Comparison of ENCODE assay signal across 10 cellular contexts in the genomic region with DNA sequence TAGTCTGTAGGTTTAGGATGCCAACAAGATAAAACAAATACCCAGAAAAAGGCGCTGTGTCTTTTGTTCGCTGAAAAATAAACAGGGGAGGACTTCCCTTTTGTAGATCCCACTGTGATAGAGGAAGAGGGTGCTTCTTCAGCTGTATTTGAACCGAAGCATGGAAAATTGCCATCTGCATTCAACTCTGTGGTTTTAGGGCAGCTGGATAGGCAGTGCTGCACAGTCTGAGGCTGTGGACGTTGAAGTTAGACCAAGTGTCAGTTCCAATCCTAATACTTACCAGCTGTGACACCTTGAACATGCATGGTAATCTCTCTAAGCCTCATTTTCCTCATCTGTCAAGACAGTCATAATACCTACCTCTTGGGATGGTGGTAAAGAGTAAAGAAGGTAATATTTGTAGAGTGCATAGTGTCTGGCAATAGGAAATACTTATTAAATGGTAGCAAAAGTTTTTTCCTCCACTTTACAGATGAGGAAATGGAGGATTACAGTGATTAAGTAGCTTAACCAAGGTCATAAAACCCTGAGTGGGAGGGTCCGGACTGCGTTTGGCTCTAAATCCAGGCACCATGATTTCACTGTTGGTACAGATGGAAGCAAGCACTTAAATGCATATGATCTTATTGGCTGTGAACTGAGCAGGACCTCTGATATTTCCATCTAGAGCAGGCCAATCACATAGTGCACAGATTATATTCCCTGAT. TPM values are rescaled to one million over a fixed set of nuclear protein-coding genes. Genes with fewer than 3 reads are reported as not detected.
DNase-seq lines count a peak whose midpoint lies in the region; ATAC-seq and TF ChIP-seq lines count a peak whose summit lies in the region.
"Had no signal": no experiment of that assay in that cellular context is flagged by ENCODE, and none has a peak within 500 bp of the region (broad histone marks: within the 10 kb centered on the region; RNA-seq: fewer than 3 reads in every experiment).

No MANE protein-coding gene starts in this region.

- H3K79me2 ChIP-seq in mammary epithelial cell (ENCODE audit: insufficient read depth, low read length) = peaks cover 2% of the 10 kb centered on the region

- H3K27me3 ChIP-seq in mammary epithelial cell (ENCODE audit: insufficient read depth, low read length) (no peaks in the 10 kb centered on the region), skeletal muscle satellite cell (ENCODE audit: control insufficient read depth, insufficient read depth, low read length) (no peaks in the 10 kb centered on the region)
- H3K27me3 ChIP-seq: vagina had no signal

- dilution Hi-C loops in mammary epithelial cell (cut with HindIII; ENCODE audit: low sequenced_read_pairs) = no loop called here

- DNase-seq in NCI-H2171 treated with DMSO at 0.1 percent for 48 hours (lab: John Stamatoyannopoulos, UW) = peak; percentile 8
- DNase-seq in NCI-H2171 (lab: John Stamatoyannopoulos, UW) = no peak
- peak; percentile 77 for DNase-seq in NCI-H2107 treated with DMSO at 0.1 percent for 48 hours (lab: John Stamatoyannopoulos, UW; ENCODE audit: unreplicated experiment)
- DNase-seq in mammary epithelial cell = no peak
- no peak for DNase-seq in activated CD8-positive, alpha-beta memory T cell treated with anti-CD3 and anti-CD28 coated beads for 24 hours
- DNase-seq: Karpas-422 had no signal

- H4K20me1 ChIP-seq in mammary epithelial cell (ENCODE audit: insufficient read depth, low read length) = no peaks in the 10 kb centered on the region

- H3K36me3 ChIP-seq in mammary epithelial cell (ENCODE audit: insufficient read depth, low read length) (no peaks in the 10 kb centered on the region), skeletal muscle satellite cell (ENCODE audit: insufficient read depth, low read length) (no peaks in the 10 kb centered on the region)
- H3K36me3 ChIP-seq: vagina had no signal

- ATAC-seq in HG03175 (IDR thresholded peaks at IDR 0.05; ENCODE audit: unreplicated experiment) (no peak), HG02610 (IDR thresholded peaks at IDR 0.05; ENCODE audit: unreplicated experiment) (no peak)

- intact Hi-C loops in mammary epithelial cell (cut with micrococcal nuclease) = no loop called here

- H3K4me2 ChIP-seq in mammary epithelial cell (ENCODE audit: insufficient read depth, low read depth, low read length) = no peak overlapping the region
- no peak overlapping the region for H3K4me2 ChIP-seq in skeletal muscle satellite cell (ENCODE audit: low read length)

- WGBS in mammary epithelial cell (ENCODE audit: low coverage, missing lambda C conversion rate) = 98% methylated on average over 6 of the region's 6 CpGs

- no peak overlapping the region for H3K9ac ChIP-seq in mammary epithelial cell (ENCODE audit: insufficient read depth, low read length)
- peak overlapping the region; percentile 6 for H3K9ac ChIP-seq in skeletal muscle satellite cell (ENCODE audit: low read depth, low read length)

- H3K4me3 ChIP-seq in mammary epithelial cell (replicated peaks in 1 of 3; ENCODE audit: insufficient read depth in 1 of 3, low read depth in 2 of 3, low read length in 3 of 3) (no peak overlapping the region), skeletal muscle satellite cell (ENCODE audit: low read length) (no peak overlapping the region)
- H3K4me3 ChIP-seq: vagina had no signal

- peak overlapping the region; percentile 99 for H3K27ac ChIP-seq in mammary epithelial cell (ENCODE audit: insufficient read depth, low read depth, low read length)
- H3K27ac ChIP-seq: vagina had no signal

- TF ChIP-seq CTCF in mammary epithelial cell (conservative IDR thresholded peaks at IDR 0.05 in 1 of 2, IDR thresholded peaks at IDR 0.05 in 1 of 2; ENCODE audit: extremely low read depth in 1 of 2, insufficient read depth in 1 of 2, low read depth in 1 of 2, low read length in 2 of 2) = no peak

- H3K9me3 ChIP-seq in mammary epithelial cell (replicated peaks; ENCODE audit: insufficient read depth, low read length) (no peaks in the 10 kb centered on the region), skeletal muscle satellite cell (replicated peaks; ENCODE audit: low read length) (no peaks in the 10 kb centered on the region)
- H3K9me3 ChIP-seq: vagina had no signal

- CTCF ChIA-PET in mammary epithelial cell (lab: Charles Lee; ENCODE audit: low non-redundant PET) = no interaction called here

- H3K4me1 ChIP-seq in mammary epithelial cell (ENCODE audit: insufficient read depth, low read length) (peaks cover 71% of the 10 kb centered on the region), skeletal muscle satellite cell (ENCODE audit: control insufficient read depth, insufficient read depth, low read length) (peaks cover 85% of the 10 kb centered on the region)
- H3K4me1 ChIP-seq: vagina had no signal

- in situ Hi-C loops in mammary epithelial cell (cut with MboI; ENCODE audit: low sequenced_read_pairs in 2 of 2) = loop anchor here in 1 of 2 donors (10.0 kb wide), 1 partner anchor 49 kb away; no protein-coding TSS in a partner anchor

- no TSS peak for BruUV-seq in mammary epithelial cell (replicated peaks; lab: Mats Ljungman, UMichigan)

- H2AFZ ChIP-seq in mammary epithelial cell (ENCODE audit: low read depth, low read length) = no peak overlapping the region

RNA-seq across cellular contexts. Expression of a gene that starts 48.5 kb away (rescaled TPM):
- total RNA-seq in mammary epithelial cell = 10 to 100 TPM in 1 of 2 donors, 1 to 10 TPM in 1; 9.3 to 14.0 TPM
- polyA plus RNA-seq in mammary epithelial cell = 8.0 TPM
- 8.3 TPM for polyA minus RNA-seq in mammary epithelial cell
- total RNA-seq in skeletal muscle satellite cell (2012; rRNA removed) = 8.5 and 9.1 TPM in 2 replicates

Comparison
In these comparisons a context has a peak if more than half of its experiments do, and no peak if none do; other contexts are left out.
1. DNase-seq: peak in NCI-H2171 treated with DMSO at 0.1 percent for 48 hours (single experiment) and NCI-H2107 treated with DMSO at 0.1 percent for 48 hours (single experiment); none in NCI-H2171 (single experiment), mammary epithelial cell (single experiment) and activated CD8-positive, alpha-beta memory T cell treated with anti-CD3 and anti-CD28 coated beads for 24 hours (single experiment).